8 cellular contexts compared by ENCODE assay signal in the genomic region with DNA sequence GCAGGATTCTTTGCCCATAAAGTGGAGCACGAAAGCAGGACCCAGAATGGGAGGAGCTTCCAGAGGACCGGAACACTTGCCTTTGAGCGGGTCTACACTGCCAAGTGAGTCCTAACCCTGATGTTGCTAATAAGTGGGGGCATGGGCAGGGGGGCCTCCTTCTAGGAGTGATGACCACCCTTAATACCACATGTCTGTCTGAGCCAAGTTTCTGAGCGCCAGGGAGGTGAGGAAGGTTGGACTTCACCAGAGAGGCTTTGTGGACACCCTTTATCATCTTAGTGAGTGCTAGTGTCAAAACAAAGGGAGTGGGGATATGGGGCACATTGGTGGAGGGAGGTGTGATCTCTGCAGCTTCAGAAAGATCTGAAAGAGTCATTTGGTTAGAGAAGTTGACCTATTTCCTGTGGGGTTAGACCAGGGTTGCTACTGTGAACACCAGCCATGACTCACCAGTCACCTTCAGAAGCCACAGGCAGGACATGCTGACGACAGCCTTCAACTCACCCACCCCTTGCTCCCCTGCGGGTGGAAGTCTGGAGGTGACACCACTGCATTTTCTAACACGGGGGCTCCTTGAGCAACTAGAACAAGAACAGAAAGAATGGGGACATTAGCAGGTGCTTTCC. TPM values are rescaled to one million over a fixed set of nuclear protein-coding genes. Genes with fewer than 3 reads are reported as not detected.
DNase-seq lines count a peak whose midpoint lies in the region; ATAC-seq and TF ChIP-seq lines count a peak whose summit lies in the region.

No MANE protein-coding gene starts in this region.

- intact Hi-C loops in Panc1 (cut with micrococcal nuclease; ENCODE audit: unreplicated experiment) (loop anchor here (10.0 kb wide), 1 partner anchor 51 kb away; no protein-coding TSS in a partner anchor), left colon (cut with DNase I, micrococcal nuclease) (no loop called here)

- CTCF ChIA-PET in Panc1 (lab: Charles Lee) = no interaction called here
- CTCF ChIA-PET in HEK293T (lab: Yijun Ruan, JAX) = no interaction called here

- H3K9me3 ChIP-seq in Panc1 (ENCODE audit: control insufficient read depth, insufficient read depth, low read depth, low read length) = no peaks in the 10 kb centered on the region

- no peaks in the 10 kb centered on the region for H3K27me3 ChIP-seq in Panc1 (ENCODE audit: control insufficient read depth, insufficient read depth, low read length)

- H3K4me3 ChIP-seq in Panc1 (ENCODE audit: low read depth in 2 of 2, low read length in 2 of 2) = no peak overlapping the region

- H3K4me1 ChIP-seq in Panc1 (ENCODE audit: control insufficient read depth, insufficient read depth, low read length) = peaks cover 43% of the 10 kb centered on the region

- peak; percentile 88 for ATAC-seq in GM18858 (IDR thresholded peaks at IDR 0.05; ENCODE audit: unreplicated experiment)
- peak; percentile 92 for ATAC-seq in HG02943 (IDR thresholded peaks at IDR 0.05; ENCODE audit: low read depth, unreplicated experiment)
- ATAC-seq in Panc1 = no peak
- peak; percentile 38 for ATAC-seq in left colon

- BruUV-seq in Panc1 (replicated peaks; lab: Mats Ljungman, UMichigan) = no TSS peak

- no peaks in the 10 kb centered on the region for H3K36me3 ChIP-seq in Panc1 (ENCODE audit: control insufficient read depth, insufficient read depth, low read length)

- in situ Hi-C loops in Panc1 (cut with HindIII; ENCODE audit: low pct_unique_long_range_greater_than_20kb, low sequenced_read_pairs) = no loop called here

- POLR2A ChIA-PET in Panc1 (lab: Charles Lee) (no interaction called here), HEK293T (lab: Yijun Ruan, JAX) (no interaction called here)

- DNase-seq in Panc1 (ENCODE audit: low read depth, low spot score) (no peak), left colon (peak; percentile 43 to 67), HEK293T (ENCODE audit: extremely low spot score) (no peak), NCI-H2081 (lab: John Stamatoyannopoulos, UW) (no peak)
- DNase-seq in activated T-helper 9 cell treated with anti-CD3 and anti-CD28 coated beads, Interleukin-2, amount 50 U/mL, for 16 hours (ENCODE audit: low read depth) = peak; percentile 78
- peak; percentile 63 to 71 for DNase-seq in stimulated activated CD8-positive, alpha-beta memory T cell treated with anti-CD3 and anti-CD28 coated beads, Interleukin-2, amount 100 ng/mL, for 48 hours (ENCODE audit: low read depth in 2 of 2)

- peak overlapping the region; percentile 91 for H3K27ac ChIP-seq in Panc1 (ENCODE audit: low read length)

- TF ChIP-seq CTCF in Panc1 (IDR thresholded peaks at IDR 0.05) = no peak

TF ChIP-seq in HEK293T, 16 proteins besides CTCF, POLR2A, EP300 and RAD21:
- TF ChIP-seq FOXK2 (IDR thresholded peaks at IDR 0.05) = no peak
- no peak for TF ChIP-seq SP1 (IDR thresholded peaks at IDR 0.05)
- TF ChIP-seq, protein P1, sequence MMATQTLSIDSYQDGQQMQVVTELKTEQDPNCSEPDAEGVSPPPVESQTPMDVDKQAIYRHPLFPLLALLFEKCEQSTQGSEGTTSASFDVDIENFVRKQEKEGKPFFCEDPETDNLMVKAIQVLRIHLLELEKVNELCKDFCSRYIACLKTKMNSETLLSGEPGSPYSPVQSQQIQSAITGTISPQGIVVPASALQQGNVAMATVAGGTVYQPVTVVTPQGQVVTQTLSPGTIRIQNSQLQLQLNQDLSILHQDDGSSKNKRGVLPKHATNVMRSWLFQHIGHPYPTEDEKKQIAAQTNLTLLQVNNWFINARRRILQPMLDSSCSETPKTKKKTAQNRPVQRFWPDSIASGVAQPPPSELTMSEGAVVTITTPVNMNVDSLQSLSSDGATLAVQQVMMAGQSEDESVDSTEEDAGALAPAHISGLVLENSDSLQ (IDR thresholded peaks at IDR 0.05) = no peak
- no peak for TF ChIP-seq HDGF (IDR thresholded peaks at IDR 0.05; ENCODE audit: borderline replicate concordance)
- TF ChIP-seq NFRKB (IDR thresholded peaks at IDR 0.05) = no peak
- no peak for TF ChIP-seq FOXA1 (IDR thresholded peaks at IDR 0.05)
- TF ChIP-seq ARNT (IDR thresholded peaks at IDR 0.05) = no peak
- TF ChIP-seq BHLHE40 (IDR thresholded peaks at IDR 0.05; ENCODE audit: borderline replicate concordance) = no peak
- no peak for TF ChIP-seq CTBP1 (IDR thresholded peaks at IDR 0.05; ENCODE audit: borderline replicate concordance)
- TF ChIP-seq SUZ12 (IDR thresholded peaks at IDR 0.05) = no peak
- TF ChIP-seq FOXM1 (IDR thresholded peaks at IDR 0.05; ENCODE audit: borderline replicate concordance) = no peak
- no peak for TF ChIP-seq LEF1 (IDR thresholded peaks at IDR 0.05; ENCODE audit: borderline replicate concordance)
- TF ChIP-seq L3MBTL2 (conservative IDR thresholded peaks at IDR 0.05) = no peak
- TF ChIP-seq TARDBP (IDR thresholded peaks at IDR 0.05) = no peak
- no peak for TF ChIP-seq ZNF384 (IDR thresholded peaks at IDR 0.05)

RNA-seq across cellular contexts. Expression of gene ALOX5AP, which starts 8.8 kb away (rescaled TPM):
- total RNA-seq in Panc1 (2021; ENCODE audit: unreplicated experiment) = 2.1 TPM
- polyA plus RNA-seq in Panc1 (2012; ENCODE audit: insufficient read length) = 0.65 TPM
- 1 to 10 TPM; 4.9 to 7.6 TPM for total RNA-seq in left colon

Comparison
In these comparisons a context has a peak if more than half of its experiments do, and no peak if none do; other contexts are left out.
1. DNase-seq: peak in activated T-helper 9 cell treated with anti-CD3 and anti-CD28 coated beads, Interleukin-2, amount 50 U/mL, for 16 hours (single experiment), left colon (2 of 2) and stimulated activated CD8-positive, alpha-beta memory T cell treated with anti-CD3 and anti-CD28 coated beads, Interleukin-2, amount 100 ng/mL, for 48 hours (2 of 2); none in Panc1 (single experiment), HEK293T (single experiment) and NCI-H2081 (0 of 2).